In the genomic region with DNA sequence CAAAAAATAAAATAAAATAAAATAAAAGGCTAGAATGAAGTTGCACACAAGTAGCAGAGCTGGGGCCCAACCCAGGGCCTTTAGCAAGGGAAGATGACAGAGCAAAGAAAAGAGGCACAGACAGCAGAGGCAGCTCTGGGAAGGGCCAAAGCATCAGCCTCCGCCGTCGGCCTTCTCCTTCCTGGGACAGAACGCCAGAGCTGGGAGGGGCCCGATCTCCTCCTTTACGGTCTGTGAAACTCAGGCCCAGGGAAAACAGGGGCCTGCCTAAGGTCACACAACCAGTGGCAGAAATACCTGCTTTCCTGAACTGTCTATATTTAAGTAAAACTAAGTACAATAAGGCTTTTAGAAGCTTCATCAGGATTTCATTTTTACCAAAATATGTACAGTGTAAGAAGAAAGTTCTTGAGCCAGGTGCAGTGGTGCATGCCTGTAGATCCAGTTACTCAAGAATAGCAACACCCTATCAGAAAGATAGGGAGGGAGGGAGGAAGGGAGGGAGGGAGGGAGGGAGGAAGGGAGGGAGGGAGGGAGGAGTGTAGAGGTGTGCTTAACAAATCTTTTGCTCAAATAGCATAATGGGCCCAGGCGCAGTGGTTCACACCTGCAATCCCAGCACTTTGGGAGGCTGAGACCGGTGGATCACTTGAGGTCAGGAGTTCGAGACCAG, we compare ENCODE assay signal across 16 cellular contexts. TPM values are rescaled to one million over a fixed set of nuclear protein-coding genes. Genes with fewer than 3 reads are reported as not detected.
"Had no signal": no experiment of that assay in that cellular context is flagged by ENCODE, and none has a peak within 500 bp of the region (broad histone marks: within the 10 kb centered on the region; RNA-seq: fewer than 3 reads in every experiment).

No MANE protein-coding gene starts in this region.

- H3K27ac Mint-ChIP-seq: T-helper 17 cell had no signal

- H3K4me3 ChIP-seq: adrenal gland, ovary had no signal

- H3K4me3 Mint-ChIP-seq: neural crest cell, T-helper 17 cell had no signal

- DNase-seq: activated CD4-positive, alpha-beta T cell treated with anti-CD3 and anti-CD28 coated beads, Interleukin-2, amount 50 U/mL, for 1 hour; activated CD4-positive, CD25-positive, alpha-beta regulatory T cell; activated naive CD4-positive, alpha-beta T cell treated with anti-CD3 and anti-CD28 coated beads, Interleukin-2, amount 50 U/mL, for 16 hours; activated T-cell treated with anti-CD3 and anti-CD28 coated beads for 4 hours; adrenal gland; central memory CD4-positive, alpha-beta T cell; cortex of kidney; effector memory CD4-positive, alpha-beta T cell; stimulated activated CD4-positive, alpha-beta T cell treated with anti-CD3 and anti-CD28 coated beads, Interleukin-4, amount 100 ng/mL, for 1 hour; stimulated activated CD8-positive, alpha-beta memory T cell treated with anti-CD3 and anti-CD28 coated beads, Interleukin-4, amount 100 ng/mL, for 48 hours; T-helper 17 cell had no signal

- H3K9me3 Mint-ChIP-seq: neural crest cell had no signal

- H3K27me3 ChIP-seq: adrenal gland, ovary had no signal

- H3K27ac ChIP-seq: adrenal gland, epithelial cell of prostate, ovary had no signal

- H3K36me3 ChIP-seq: adrenal gland, ovary had no signal

- ATAC-seq: T-helper 17 cell had no signal

- H3K9me3 ChIP-seq: adrenal gland, ovary had no signal

RNA-seq across cellular contexts. Expression of a gene that starts 43.0 kb away (rescaled TPM):
- total RNA-seq: liver, mesenteric fat pad, neural crest cell, T-helper 17 cell had no signal
